16 cellular contexts compared by ENCODE assay signal in genomic region chr11:20277014-20277413, GRCh38.
DNase-seq lines count a peak whose midpoint lies in the region; ATAC-seq, FAIRE-seq and TF ChIP-seq lines count a peak whose summit lies in the region.
"Had no signal": no experiment of that assay in that cellular context is flagged by ENCODE, and none has a peak within 500 bp of the region (broad histone marks: within the 10 kb centered on the region; RNA-seq: fewer than 3 reads in every experiment).

No MANE protein-coding gene starts in this region.

- POLR2A ChIA-PET in A549 (lab: Yijun Ruan, JAX) (no interaction called here), HEK293T (lab: Yijun Ruan, JAX) (no interaction called here)

- H2AK5ac ChIP-seq in neuronal stem cell (ENCODE audit: low read depth, low read length) = no peak overlapping the region

- intact Hi-C loops in kidney (cut with DNase I) = no loop called here
- intact Hi-C loops in heart right ventricle (cut with DNase I) = no loop called here

- H3K23ac ChIP-seq in neuronal stem cell (ENCODE audit: low read depth, low read length, poor library complexity) = no peak overlapping the region

- H4K8ac ChIP-seq in neuronal stem cell (ENCODE audit: low read depth, low read length) = no peak overlapping the region

- no peaks in the 10 kb centered on the region for H3K79me1 ChIP-seq in neuronal stem cell (ENCODE audit: low read depth, low read length)

- WGBS in A549 (ENCODE audit: missing lambda C conversion rate) = 54% methylated on average over 11 of the region's 14 CpGs
- WGBS in neuronal stem cell (ENCODE audit: extremely low coverage in 2 of 2, insufficient read length in 2 of 2, insufficient replicate concordance in 1 of 2), 2 donors = no CpG with 5 or more reads among the region's 14 CpGs
- WGBS in heart right ventricle, 2 donors = 86 to 88% methylated on average over 14 of the region's 14 CpGs

- no peak for DNase-seq in A549 (ENCODE audit: low read depth in 1 of 2, low spot score in 1 of 2)
- DNase-seq in bronchial epithelial cell (ENCODE audit: low read depth) = no peak
- peak; percentile 55 for DNase-seq in kidney
- no peak for DNase-seq in neuronal stem cell (ENCODE audit: low spot score)
- DNase-seq in heart right ventricle = no peak
- DNase-seq in urothelium cell line (ENCODE audit: low spot score) = no peak
- no peak for DNase-seq in HEK293T (ENCODE audit: extremely low spot score)
- DNase-seq: 8988T; Calu3; CD8-positive, alpha-beta T cell; DND-41; EL; GOT3; H7 had no signal

- H2BK5ac ChIP-seq in neuronal stem cell (ENCODE audit: low read length) = no peak overlapping the region

- H3K27ac ChIP-seq in A549 = no peak overlapping the region
- H3K27ac ChIP-seq in kidney (ENCODE audit: low read depth in 2 of 2, low read length in 2 of 2) = no peak overlapping the region
- peak overlapping the region; percentile 59 for H3K27ac ChIP-seq in neuronal stem cell (replicated peaks; ENCODE audit: low read length)
- H3K27ac ChIP-seq in heart right ventricle = no peak overlapping the region
- H3K27ac ChIP-seq: BLaER1 treated with 17β-estradiol and CSF1 and Interleukin-3, amounts not matched to agents 10 nM and 100 nM had no signal

- TF ChIP-seq RAD21 in A549 (conservative IDR thresholded peaks at IDR 0.05 in 1 of 2, IDR thresholded peaks at IDR 0.05 in 1 of 2) = no peak

- H3K14ac ChIP-seq in neuronal stem cell (ENCODE audit: low read length) = no peak overlapping the region

- no peak for ATAC-seq in A549
- no peak for ATAC-seq in heart right ventricle
- ATAC-seq: CD8-positive, alpha-beta T cell had no signal

- TF ChIP-seq POLR2A in A549 (IDR thresholded peaks at IDR 0.05; ENCODE audit: low read length) = 0 out of 2 replicates have a peak, but pooled peaks have one; percentile 4

- no peaks in the 10 kb centered on the region for H3K36me3 ChIP-seq in bronchial epithelial cell (ENCODE audit: control insufficient read depth, insufficient read depth, low read length)
- H3K36me3 ChIP-seq in kidney (ENCODE audit: control insufficient read depth in 1 of 2, insufficient read depth in 2 of 2, low read length in 2 of 2) = no peaks in the 10 kb centered on the region
- H3K36me3 ChIP-seq in neuronal stem cell (replicated peaks in 1 of 2; ENCODE audit: control insufficient read depth in 2 of 2, insufficient read depth in 2 of 2, low read length in 2 of 2) = no peaks in the 10 kb centered on the region
- no peaks in the 10 kb centered on the region for H3K36me3 ChIP-seq in heart right ventricle
- H3K36me3 ChIP-seq: BLaER1 treated with 17β-estradiol and CSF1 and Interleukin-3, amounts not matched to agents 10 nM and 100 nM had no signal

- no peak overlapping the region for H2AFZ ChIP-seq in neuronal stem cell (ENCODE audit: low read length)

- H3K4me1 ChIP-seq in A549 (no peaks in the 10 kb centered on the region), kidney (ENCODE audit: control insufficient read depth in 1 of 2, insufficient read depth in 1 of 2, low read depth in 1 of 2, low read length in 2 of 2) (no peaks in the 10 kb centered on the region), neuronal stem cell (ENCODE audit: control insufficient read depth in 2 of 2, insufficient read depth in 1 of 2, low read depth in 1 of 2, low read length in 2 of 2) (peaks cover 3 to 28% of the 10 kb centered on the region in 2 donors), heart right ventricle (no peaks in the 10 kb centered on the region)
- H3K4me1 ChIP-seq: BLaER1 treated with 17β-estradiol and CSF1 and Interleukin-3, amounts not matched to agents 10 nM and 100 nM had no signal

- TF ChIP-seq EP300 in A549 (IDR thresholded peaks at IDR 0.05) = no peak

- H3K9me3 ChIP-seq in A549 = no peaks in the 10 kb centered on the region
- H3K9me3 ChIP-seq in kidney (ENCODE audit: control insufficient read depth in 1 of 2, low read length in 2 of 2) = no peaks in the 10 kb centered on the region
- no peaks in the 10 kb centered on the region for H3K9me3 ChIP-seq in neuronal stem cell (replicated peaks in 1 of 2; ENCODE audit: control insufficient read depth in 2 of 2, insufficient read depth in 1 of 2, low read depth in 1 of 2, low read length in 2 of 2)
- H3K9me3 ChIP-seq in heart right ventricle = no peaks in the 10 kb centered on the region
- H3K9me3 ChIP-seq: BLaER1 treated with 17β-estradiol and CSF1 and Interleukin-3, amounts not matched to agents 10 nM and 100 nM had no signal

- H3K4me3 ChIP-seq in A549 (no peak overlapping the region), bronchial epithelial cell (ENCODE audit: low read depth, low read length) (no peak overlapping the region), kidney (ENCODE audit: low read length in 2 of 2) (no peak overlapping the region), neuronal stem cell (ENCODE audit: low read length in 2 of 2) (no peak overlapping the region), heart right ventricle (no peak overlapping the region)
- H3K4me3 ChIP-seq: BLaER1 treated with 17β-estradiol and CSF1 and Interleukin-3, amounts not matched to agents 10 nM and 100 nM; GM12878 had no signal

- CTCF ChIA-PET in A549 (lab: Yijun Ruan, JAX) = no interaction called here
- CTCF ChIA-PET in HEK293T (lab: Yijun Ruan, JAX) = no interaction called here

- no peak overlapping the region for H2BK12ac ChIP-seq in neuronal stem cell (ENCODE audit: low read length)

- no peak overlapping the region for H4K91ac ChIP-seq in neuronal stem cell (ENCODE audit: low read depth, low read length, poor library complexity)

- H3K4me2 ChIP-seq in A549 = no peak overlapping the region
- H3K4me2 ChIP-seq in neuronal stem cell (ENCODE audit: insufficient read depth, low read length, poor library complexity, severe bottlenecking) = no peak overlapping the region
- H3K4me2 ChIP-seq: BLaER1 treated with 17β-estradiol and CSF1 and Interleukin-3, amounts not matched to agents 10 nM and 100 nM had no signal

- H3K27me3 ChIP-seq in bronchial epithelial cell (ENCODE audit: control insufficient read depth, insufficient read depth, low read length) (no peaks in the 10 kb centered on the region), neuronal stem cell (ENCODE audit: control insufficient read depth in 3 of 3, insufficient read depth in 3 of 3, low read depth in 1 of 3, low read length in 3 of 3) (peaks cover 0 to 87% (median 0%) of the 10 kb centered on the region in 3 experiments), heart right ventricle (peaks cover 0 to 18% (median 7%) of the 10 kb centered on the region in 7 donors)
- H3K27me3 ChIP-seq: BLaER1 treated with 17β-estradiol and CSF1 and Interleukin-3, amounts not matched to agents 10 nM and 100 nM had no signal

- no peak overlapping the region for H3K4ac ChIP-seq in neuronal stem cell (ENCODE audit: low read length)

- no peak for TF ChIP-seq CTCF in A549 (IDR thresholded peaks at IDR 0.05)
- TF ChIP-seq CTCF in bronchial epithelial cell (IDR thresholded peaks at IDR 0.05; ENCODE audit: insufficient read depth, low read length, severe bottlenecking) = no peak
- no peak for TF ChIP-seq CTCF in kidney (IDR thresholded peaks at IDR 0.05; ENCODE audit: borderline replicate concordance, extremely low read depth, insufficient read depth)
- TF ChIP-seq CTCF in heart right ventricle (IDR thresholded peaks at IDR 0.05) = no peak

- H2BK120ac ChIP-seq in neuronal stem cell (ENCODE audit: low read depth, low read length) = no peak overlapping the region

- FAIRE-seq in A549 (lab: Jason Lieb, UNC) = no peak
- FAIRE-seq in bronchial epithelial cell (lab: Jason Lieb, UNC) = peak; percentile 7
- no peak for FAIRE-seq in kidney (lab: Jason Lieb, UNC)
- no peak for FAIRE-seq in urothelium cell line (lab: Jason Lieb, UNC)
- FAIRE-seq: GM12878 had no signal

- H2BK15ac ChIP-seq in neuronal stem cell (ENCODE audit: low read length) = no peak overlapping the region

- peak overlapping the region; percentile 29 for H3K18ac ChIP-seq in neuronal stem cell (ENCODE audit: low read length)

- H3K9ac ChIP-seq in kidney (ENCODE audit: low read length in 2 of 2) (no peak overlapping the region), neuronal stem cell (ENCODE audit: low read depth, low read length, poor library complexity) (no peak overlapping the region)
- H3K9ac ChIP-seq: BLaER1 treated with 17β-estradiol and CSF1 and Interleukin-3, amounts not matched to agents 10 nM and 100 nM had no signal

TF ChIP-seq in A549, 52 proteins besides CTCF, POLR2A, EP300 and RAD21 (continues in another document):
- TF ChIP-seq HES2 (IDR thresholded peaks at IDR 0.05) (no peak), RCOR1 (IDR thresholded peaks at IDR 0.05; ENCODE audit: low read depth, low read length) (no peak), ZSCAN20 (CRISPR knock-in tag; IDR thresholded peaks at IDR 0.05) (no peak), USF2 (IDR thresholded peaks at IDR 0.05) (no peak), MYC (IDR thresholded peaks at IDR 0.05; ENCODE audit: borderline replicate concordance, low read length) (no peak)

TF ChIP-seq in HEK293T, 16 proteins besides CTCF, POLR2A, EP300 and RAD21:
- no peak for TF ChIP-seq PKNOX1 (IDR thresholded peaks at IDR 0.05)
- TF ChIP-seq ZNF384 (IDR thresholded peaks at IDR 0.05) = no peak
- no peak for TF ChIP-seq SP1 (IDR thresholded peaks at IDR 0.05)
- no peak for TF ChIP-seq BHLHE40 (IDR thresholded peaks at IDR 0.05; ENCODE audit: borderline replicate concordance)
- no peak for TF ChIP-seq SUZ12 (IDR thresholded peaks at IDR 0.05)
- no peak for TF ChIP-seq NFRKB (IDR thresholded peaks at IDR 0.05)
- no peak for TF ChIP-seq TARDBP (IDR thresholded peaks at IDR 0.05)
- TF ChIP-seq LEF1 (IDR thresholded peaks at IDR 0.05; ENCODE audit: borderline replicate concordance) = no peak
- TF ChIP-seq CTBP1 (IDR thresholded peaks at IDR 0.05; ENCODE audit: borderline replicate concordance) = no peak
- no peak for TF ChIP-seq L3MBTL2 (conservative IDR thresholded peaks at IDR 0.05)
